14 cellular contexts compared by ENCODE assay signal in the genomic region with DNA sequence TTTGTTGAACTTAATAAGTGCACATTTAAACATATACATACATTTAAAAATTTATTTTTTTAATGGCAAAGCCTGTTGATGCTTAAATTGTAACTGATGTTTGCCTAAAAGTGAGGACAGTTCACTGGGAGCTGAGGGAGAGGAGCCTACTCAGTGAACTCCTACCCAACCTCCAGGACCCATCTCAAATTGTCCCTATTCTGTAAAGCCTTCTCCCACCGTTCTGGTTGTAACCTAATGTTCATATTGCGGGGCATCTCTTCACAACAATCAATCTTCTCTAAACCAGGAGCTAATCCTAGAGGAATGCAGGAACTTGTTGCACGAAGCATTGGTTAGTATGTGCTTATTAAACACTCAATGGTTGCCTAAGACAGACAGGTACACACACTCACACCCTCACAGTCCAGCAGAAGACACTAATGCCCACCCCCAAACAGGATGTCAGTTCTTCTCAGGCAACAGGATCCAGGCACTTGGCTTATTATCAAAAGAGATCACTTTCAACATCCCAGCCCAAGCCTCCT. TPM values are rescaled to one million over a fixed set of nuclear protein-coding genes. Genes with fewer than 3 reads are reported as not detected.
DNase-seq lines count a peak whose midpoint lies in the region; ATAC-seq and TF ChIP-seq lines count a peak whose summit lies in the region.
"Had no signal": no experiment of that assay in that cellular context is flagged by ENCODE, and none has a peak within 500 bp of the region (broad histone marks: within the 10 kb centered on the region; RNA-seq: fewer than 3 reads in every experiment).

No MANE protein-coding gene starts in this region.

- H3K27ac Mint-ChIP-seq in T-helper 2 cell treated with Interferon-gamma antibody and Interleukin-4, amounts not matched to agents 5 μg/mL and 100 μg/mL, for 36 hours: no peak overlapping the region
- no peak overlapping the region for H3K27ac Mint-ChIP-seq in activated T-helper 17 cell treated with anti-CD3 and anti-CD28 coated beads, Interleukin-2, amount 50 U/mL, for 72 hours

- DNase-seq in T-helper 2 cell treated with Interferon-gamma antibody and Interleukin-4, amounts not matched to agents 5 μg/mL and 100 μg/mL, for 36 hours (ENCODE audit: low spot score): no peak
- no peak for DNase-seq in T-helper 2 cell
- DNase-seq in stomach: no peak
- no peak for DNase-seq in NCI-H187 treated with DMSO at 0.1 percent for 48 hours (lab: John Stamatoyannopoulos, UW)
- DNase-seq in GM03348 (ENCODE audit: low spot score): no peak
- DNase-seq in A172 (ENCODE audit: low spot score): no peak
- DNase-seq: NCI-H2227 treated with DMSO at 0.1 percent for 48 hours, ovary, trophoblast cell had no signal

- H3K9me3 ChIP-seq in stomach: no peaks in the 10 kb centered on the region
- H3K9me3 ChIP-seq: ovary, SJSA1 had no signal

- peaks cover 24% of the 10 kb centered on the region for H3K4me1 Mint-ChIP-seq in T-helper 2 cell treated with Interferon-gamma antibody and Interleukin-4, amounts not matched to agents 5 μg/mL and 100 μg/mL, for 36 hours (ENCODE audit: low read depth)
- H3K4me1 Mint-ChIP-seq in activated T-helper 17 cell treated with anti-CD3 and anti-CD28 coated beads, Interleukin-2, amount 50 U/mL, for 72 hours: peaks cover 3% of the 10 kb centered on the region

- peak overlapping the region; percentile 76 to 94 (median 83) for H3K4me3 ChIP-seq in stomach
- H3K4me3 ChIP-seq: K562, SJSA1 had no signal

- no peaks in the 10 kb centered on the region for H3K36me3 ChIP-seq in stomach
- H3K36me3 ChIP-seq: ovary, SJSA1 had no signal

- H3K27me3 ChIP-seq in layer of hippocampus (ENCODE audit: control insufficient read depth, insufficient read depth, low read length) (no peaks in the 10 kb centered on the region), stomach (peaks cover 0 to 9% (median 0%) of the 10 kb centered on the region in 3 donors)
- H3K27me3 ChIP-seq: ovary, SJSA1 had no signal

- no peak for TF ChIP-seq POLR2A in stomach (IDR thresholded peaks at IDR 0.05)

- H3K27me3 Mint-ChIP-seq in T-helper 2 cell treated with Interferon-gamma antibody and Interleukin-4, amounts not matched to agents 5 μg/mL and 100 μg/mL, for 36 hours (ENCODE audit: low read depth): peaks cover 52% of the 10 kb centered on the region
- peaks cover 24% of the 10 kb centered on the region for H3K27me3 Mint-ChIP-seq in activated T-helper 17 cell treated with anti-CD3 and anti-CD28 coated beads, Interleukin-2, amount 50 U/mL, for 72 hours

- WGBS in stomach, 5 donors: 83 to 94% (median 88%) methylated on average over 3 of the region's 3 CpGs

- no peak for ATAC-seq in activated T-helper 17 cell treated with anti-CD3 and anti-CD28 coated beads, Interleukin-2, amount 50 U/mL, for 72 hours (replicated peaks)
- ATAC-seq: K562 had no signal

- no peaks in the 10 kb centered on the region for H3K36me3 Mint-ChIP-seq in T-helper 2 cell treated with Interferon-gamma antibody and Interleukin-4, amounts not matched to agents 5 μg/mL and 100 μg/mL, for 36 hours (ENCODE audit: low read depth)
- H3K36me3 Mint-ChIP-seq in activated T-helper 17 cell treated with anti-CD3 and anti-CD28 coated beads, Interleukin-2, amount 50 U/mL, for 72 hours (ENCODE audit: low read depth): no peaks in the 10 kb centered on the region

- peak overlapping the region; percentile 74 for H3K4me3 Mint-ChIP-seq in T-helper 2 cell treated with Interferon-gamma antibody and Interleukin-4, amounts not matched to agents 5 μg/mL and 100 μg/mL, for 36 hours
- H3K4me3 Mint-ChIP-seq in activated T-helper 17 cell treated with anti-CD3 and anti-CD28 coated beads, Interleukin-2, amount 50 U/mL, for 72 hours: peak overlapping the region; percentile 71

- no peak for TF ChIP-seq CTCF in stomach (IDR thresholded peaks at IDR 0.05)

- no peak for TF ChIP-seq EP300 in stomach (IDR thresholded peaks at IDR 0.05)

- H3K4me1 ChIP-seq in stomach: peaks cover 31 to 74% (median 42%) of the 10 kb centered on the region in 4 donors

- no peaks in the 10 kb centered on the region for H3K9me3 Mint-ChIP-seq in T-helper 2 cell treated with Interferon-gamma antibody and Interleukin-4, amounts not matched to agents 5 μg/mL and 100 μg/mL, for 36 hours
- no peaks in the 10 kb centered on the region for H3K9me3 Mint-ChIP-seq in activated T-helper 17 cell treated with anti-CD3 and anti-CD28 coated beads, Interleukin-2, amount 50 U/mL, for 72 hours

- intact Hi-C loops in stomach (cut with DNase I; ENCODE audit: low total_unique reads): no loop called here

- H3K27ac ChIP-seq in layer of hippocampus (ENCODE audit: low read depth, low read length): peak overlapping the region; percentile 88
- peak overlapping the region; percentile 82 to 91 (median 88) for H3K27ac ChIP-seq in stomach
- H3K27ac ChIP-seq: ovary, SJSA1 had no signal

RNA-seq across cellular contexts. Expression of a gene that starts 1.8 kb away (rescaled TPM):
- total RNA-seq in activated T-helper 17 cell treated with anti-CD3 and anti-CD28 coated beads, Interleukin-2, amount 50 U/mL, for 72 hours: 1 to 10 TPM in 1 of 2 donors, under 1 TPM in 1; 0.95 to 5.3 TPM
- 10 to 100 TPM; 12.8 to 42.9 (median 30.1) TPM for total RNA-seq in stomach
- polyA plus RNA-seq in stomach: 1 to 10 TPM; 5.3 to 8.7 (median 6.2) TPM
- 1.5 and 1.8 TPM in 2 replicates for total RNA-seq in A172 (2014; rRNA removed; shearing (Covaris generic))
- total RNA-seq: G401 had no signal
